In genomic region chr1:10185759-10186158, GRCh38 we compare ENCODE assay signal across 23 cellular contexts.
"Had no signal": no experiment of that assay in that cellular context is flagged by ENCODE, and none has a peak within 500 bp of the region (broad histone marks: within the 10 kb centered on the region; RNA-seq: fewer than 3 reads in every experiment).

No MANE protein-coding gene starts in this region.

- H3K4me1 Mint-ChIP-seq: activated naive CD8-positive, alpha-beta T cell treated with anti-CD3 and anti-CD28 coated beads, Interleukin-2, amount 10 ng/mL, durations not matched to agents 7 days and 5 days; T-cell had no signal

- ATAC-seq: T-cell had no signal

- H3K27ac Mint-ChIP-seq: activated B cell treated with CpG ODN at 0.5 μM for 24 hours; activated CD4-positive, alpha-beta T cell treated with anti-CD3 and anti-CD28 coated beads, Interleukin-2, amount 10 ng/mL, durations not matched to agents 24 days and 14 days; activated naive CD8-positive, alpha-beta T cell treated with anti-CD3 and anti-CD28 coated beads, Interleukin-2, amount 10 ng/mL, durations not matched to agents 7 days and 5 days; activated T-helper 2 cell treated with anti-CD3 and anti-CD28 coated beads, Interferon-gamma antibody, Interleukin-2, Interleukin-4, amounts not matched to agents 10 μg/mL and 5 μg/mL and 100 μg/mL, durations not matched to agents 14 hours and 24 hours and 36 hours; T-cell had no signal

- H3K4me3 Mint-ChIP-seq: activated B cell treated with CpG ODN at 0.5 μM for 24 hours; activated CD4-positive, alpha-beta T cell treated with anti-CD3 and anti-CD28 coated beads, Interleukin-2, amount 10 ng/mL, durations not matched to agents 24 days and 14 days; activated naive CD8-positive, alpha-beta T cell treated with anti-CD3 and anti-CD28 coated beads, Interleukin-2, amount 10 ng/mL, durations not matched to agents 7 days and 5 days; IgD-negative memory B cell; T-cell had no signal

- H3K9me3 Mint-ChIP-seq: activated B cell treated with CpG ODN at 0.5 μM for 24 hours; activated CD4-positive, alpha-beta T cell treated with anti-CD3 and anti-CD28 coated beads, Interleukin-2, amount 10 ng/mL, durations not matched to agents 24 days and 14 days; activated naive CD8-positive, alpha-beta T cell treated with anti-CD3 and anti-CD28 coated beads, Interleukin-2, amount 10 ng/mL, durations not matched to agents 7 days and 5 days; IgD-negative memory B cell had no signal

- H3K27me3 ChIP-seq: adrenal gland, MG63 had no signal

- H3K9me3 ChIP-seq: adrenal gland, MG63 had no signal

- H3K4me3 ChIP-seq: adrenal gland, MG63, PC-9 had no signal

- H2AFZ ChIP-seq: PC-9 had no signal

- H3K4me2 ChIP-seq: PC-9 had no signal

- H3K27me3 Mint-ChIP-seq: activated B cell treated with CpG ODN at 0.5 μM for 24 hours; activated CD4-positive, alpha-beta T cell treated with anti-CD3 and anti-CD28 coated beads, Interleukin-2, amount 10 ng/mL, durations not matched to agents 24 days and 14 days; activated naive CD8-positive, alpha-beta T cell treated with anti-CD3 and anti-CD28 coated beads, Interleukin-2, amount 10 ng/mL, durations not matched to agents 7 days and 5 days; IgD-negative memory B cell; T-cell had no signal

- H3K36me3 ChIP-seq: MG63 had no signal

- H3K27ac ChIP-seq: adrenal gland, PC-9 had no signal

- H3K4me1 ChIP-seq: adrenal gland had no signal

- DNase-seq: activated B cell treated with CpG ODN at 0.5 μM for 24 hours; activated CD4-positive, alpha-beta T cell treated with anti-CD3 and anti-CD28 coated beads for 1 hour; activated CD4-positive, alpha-beta T cell treated with anti-CD3 and anti-CD28 coated beads, Interleukin-2, amount 10 ng/mL, durations not matched to agents 24 days and 14 days; activated CD4-positive, alpha-beta T cell treated with anti-CD3 and anti-CD28 coated beads, Interleukin-2, amount 50 U/mL, for 48 hours; activated gamma-delta T cell treated with Interleukin-2 at 50 U/mL for 16 hours; activated naive CD4-positive, alpha-beta T cell treated with anti-CD3 and anti-CD28 coated beads, Interleukin-2, amount 50 U/mL, for 16 hours; activated naive CD8-positive, alpha-beta T cell treated with anti-CD3 and anti-CD28 coated beads, Interleukin-2, amount 10 ng/mL, durations not matched to agents 7 days and 5 days; activated T-cell treated with anti-CD3 and anti-CD28 coated beads for 4 hours; activated T-cell treated with anti-CD3 and anti-CD28 coated beads, Interleukin-2, amount 50 U/mL, for 48 hours; adrenal gland; anterior cingulate cortex; caudate nucleus; MG63; NCI-H146; NCI-H187 treated with DMSO at 0.1 percent for 48 hours; NCI-H2081 treated with DMSO at 0.1 percent for 48 hours; NCI-H446; NCI-H524; PC-9; SHP77 treated with DMSO at 0.1 percent for 48 hours; T-cell had no signal
